In the genomic region with DNA sequence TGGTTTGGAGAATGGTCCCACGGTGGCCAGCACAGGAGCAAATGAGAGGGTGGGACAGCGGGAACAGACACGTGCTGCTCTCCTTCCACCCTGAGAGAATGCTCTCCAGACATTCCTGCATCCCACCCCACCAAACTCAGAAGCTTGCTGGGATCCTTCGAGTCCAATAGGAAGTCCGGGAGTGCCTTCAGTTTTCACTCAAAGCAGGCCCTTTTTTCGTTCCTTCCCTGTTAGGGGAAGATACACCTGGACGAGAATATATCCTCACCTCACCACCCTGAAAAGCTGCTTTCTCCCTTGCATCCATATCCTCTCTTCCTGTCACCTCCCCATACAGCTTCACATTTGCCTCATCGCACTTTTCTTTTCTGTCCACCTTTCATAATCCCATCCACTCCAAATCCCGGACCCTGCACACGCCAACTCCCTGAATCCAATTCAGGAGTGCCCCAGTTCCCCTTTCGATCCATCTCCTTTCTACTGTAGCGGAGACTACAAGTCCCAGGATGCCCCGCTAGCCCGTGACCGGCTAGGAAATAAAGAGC, we compare ENCODE assay signal across 8 cellular contexts. TPM values are rescaled to one million over a fixed set of nuclear protein-coding genes. Genes with fewer than 3 reads are reported as not detected.
DNase-seq lines count a peak whose midpoint lies in the region; ATAC-seq and TF ChIP-seq lines count a peak whose summit lies in the region.

No MANE protein-coding gene starts in this region.

- intact Hi-C loops in activated CD8-positive, alpha-beta T cell treated with anti-CD3 and anti-CD28 coated beads for 36 hours (cut with micrococcal nuclease): no loop called here
- intact Hi-C loops in thyroid gland (cut with DNase I): no loop called here

- POLR2A ChIA-PET in activated CD8-positive, alpha-beta T cell treated with anti-CD3 and anti-CD28 coated beads for 36 hours (lab: Charles Lee): interaction anchor here (0.7 to 4.7 kb wide), 8 partner anchors 10 to 163 kb away, joined by 3 to 30 read pairs (median 4); partner anchors contain the start of gene ARHGEF40

- H3K9me3 Mint-ChIP-seq in activated T-cell treated with anti-CD3 and anti-CD28 coated beads, Interleukin-2, amount 50 U/mL, for 4 hours: no peaks in the 10 kb centered on the region
- no peaks in the 10 kb centered on the region for H3K9me3 Mint-ChIP-seq in activated CD8-positive, alpha-beta T cell treated with anti-CD3 and anti-CD28 coated beads for 36 hours
- no peaks in the 10 kb centered on the region for H3K9me3 Mint-ChIP-seq in immature natural killer cell

- peaks cover 18 to 46% of the 10 kb centered on the region in 2 donors for H3K4me1 ChIP-seq in thyroid gland

- H3K27me3 Mint-ChIP-seq in activated T-cell treated with anti-CD3 and anti-CD28 coated beads, Interleukin-2, amount 50 U/mL, for 4 hours (ENCODE audit: low read depth): peaks cover 2% of the 10 kb centered on the region
- no peaks in the 10 kb centered on the region for H3K27me3 Mint-ChIP-seq in activated CD8-positive, alpha-beta T cell treated with anti-CD3 and anti-CD28 coated beads for 36 hours
- H3K27me3 Mint-ChIP-seq in immature natural killer cell (ENCODE audit: low read depth in 3 of 3): peaks cover 3 to 5% (median 3%) of the 10 kb centered on the region in 3 donors

- H3K4me3 Mint-ChIP-seq in activated T-cell treated with anti-CD3 and anti-CD28 coated beads, Interleukin-2, amount 50 U/mL, for 4 hours: peak overlapping the region; percentile 80
- peak overlapping the region; percentile 80 for H3K4me3 Mint-ChIP-seq in activated CD8-positive, alpha-beta T cell treated with anti-CD3 and anti-CD28 coated beads for 36 hours
- peak overlapping the region; percentile 82 to 94 (median 88) for H3K4me3 Mint-ChIP-seq in immature natural killer cell

- TF ChIP-seq CTCF in activated CD8-positive, alpha-beta T cell treated with anti-CD3 and anti-CD28 coated beads for 36 hours (IDR thresholded peaks at IDR 0.05): no peak
- TF ChIP-seq CTCF in thyroid gland (IDR thresholded peaks at IDR 0.05): no peak

- TF ChIP-seq POLR2A in thyroid gland (IDR thresholded peaks at IDR 0.05): no peak

- peak overlapping the region; percentile 90 for H3K27ac Mint-ChIP-seq in activated CD8-positive, alpha-beta T cell treated with anti-CD3 and anti-CD28 coated beads for 36 hours
- H3K27ac Mint-ChIP-seq in immature natural killer cell: peak overlapping the region; percentile 77 to 97 (median 94)

- H3K27ac ChIP-seq in thyroid gland: peak overlapping the region; percentile 89 to 98 (median 95)

- CTCF ChIA-PET in activated CD8-positive, alpha-beta T cell treated with anti-CD3 and anti-CD28 coated beads for 36 hours (lab: Charles Lee): interaction anchor here (0.9 to 13.2 kb wide), 16 partner anchors 9 to 642 kb away, joined by 3 to 267 read pairs (median 10); partner anchors contain the start of genes ARHGEF40 and PIP4P1

- peaks cover 33% of the 10 kb centered on the region for H3K4me1 Mint-ChIP-seq in activated T-cell treated with anti-CD3 and anti-CD28 coated beads, Interleukin-2, amount 50 U/mL, for 4 hours (ENCODE audit: low read depth)
- H3K4me1 Mint-ChIP-seq in activated CD8-positive, alpha-beta T cell treated with anti-CD3 and anti-CD28 coated beads for 36 hours (ENCODE audit: low read depth): peaks cover 39% of the 10 kb centered on the region
- H3K4me1 Mint-ChIP-seq in immature natural killer cell: peaks cover 32 to 35% of the 10 kb centered on the region in 2 donors

- no peak for DNase-seq in activated T-cell treated with anti-CD3 and anti-CD28 coated beads, Interleukin-2, amount 50 U/mL, for 4 hours
- DNase-seq in activated T-cell treated with anti-CD3 and anti-CD28 coated beads, Interleukin-2, amount 50 U/mL, for 1 hour: no peak
- DNase-seq in activated CD8-positive, alpha-beta T cell treated with anti-CD3 and anti-CD28 coated beads for 36 hours: no peak
- DNase-seq in immature natural killer cell: no peak
- no peak for DNase-seq in thyroid gland
- DNase-seq in NCI-H526 (lab: John Stamatoyannopoulos, UW): no peak
- DNase-seq in C1 segment of cervical spinal cord (lab: John Stamatoyannopoulos, UW): no peak
- DNase-seq in ureter (ENCODE audit: low spot score): no peak

- no peaks in the 10 kb centered on the region for H3K27me3 ChIP-seq in thyroid gland

- ATAC-seq in activated T-cell treated with anti-CD3 and anti-CD28 coated beads, Interleukin-2, amount 50 U/mL, for 4 hours: no peak
- no peak for ATAC-seq in activated CD8-positive, alpha-beta T cell treated with anti-CD3 and anti-CD28 coated beads for 36 hours

- no peaks in the 10 kb centered on the region for H3K36me3 Mint-ChIP-seq in activated T-cell treated with anti-CD3 and anti-CD28 coated beads, Interleukin-2, amount 50 U/mL, for 4 hours (ENCODE audit: insufficient read depth)
- H3K36me3 Mint-ChIP-seq in activated CD8-positive, alpha-beta T cell treated with anti-CD3 and anti-CD28 coated beads for 36 hours (ENCODE audit: low read depth): no peaks in the 10 kb centered on the region
- no peaks in the 10 kb centered on the region for H3K36me3 Mint-ChIP-seq in immature natural killer cell

- WGBS in thyroid gland, 2 donors: 1% methylated on average over 15 of the region's 15 CpGs

- H3K36me3 ChIP-seq in thyroid gland: no peaks in the 10 kb centered on the region

- H3K9me3 ChIP-seq in thyroid gland: no peaks in the 10 kb centered on the region

- peak overlapping the region in 1 of 3 donors; percentile 61 for H3K4me3 ChIP-seq in thyroid gland (replicated peaks in 1 of 3)

RNA-seq across cellular contexts. Expression of gene TMEM253, which starts 2.4 kb away (rescaled TPM):
- total RNA-seq in activated T-cell treated with anti-CD3 and anti-CD28 coated beads, Interleukin-2, amount 50 U/mL, for 4 hours: not detected
- not detected for total RNA-seq in activated CD8-positive, alpha-beta T cell treated with anti-CD3 and anti-CD28 coated beads for 36 hours
- polyA plus RNA-seq in immature natural killer cell: not detected
- total RNA-seq in thyroid gland (1 to 10 TPM in 2 of 4 donors, under 1 TPM in 1, not detected in 1; 0.81 to 3.1 (median 2.8) TPM), ureter (1.6 TPM)

RNA-seq across cellular contexts. Expression of gene ZNF219, which starts 4.8 kb away (rescaled TPM):
- total RNA-seq in activated T-cell treated with anti-CD3 and anti-CD28 coated beads, Interleukin-2, amount 50 U/mL, for 4 hours: 1 to 10 TPM; 5.5 to 7.0 (median 6.5) TPM
- 1 to 10 TPM; 7.2 to 8.2 TPM for total RNA-seq in activated CD8-positive, alpha-beta T cell treated with anti-CD3 and anti-CD28 coated beads for 36 hours
- 1 to 10 TPM in 2 of 3 donors, under 1 TPM in 1; 0.88 to 3.3 (median 1.8) TPM for polyA plus RNA-seq in immature natural killer cell
- total RNA-seq in thyroid gland: 10 to 100 TPM; 53.6 to 82.7 (median 67.3) TPM
- 47.2 TPM for total RNA-seq in ureter

RNA-seq across cellular contexts. Expression of gene ARHGEF40, which starts 33.1 kb away (rescaled TPM):
- total RNA-seq in activated T-cell treated with anti-CD3 and anti-CD28 coated beads, Interleukin-2, amount 50 U/mL, for 4 hours: under 1 TPM; 0.11 to 0.35 (median 0.23) TPM
- under 1 TPM; 0.18 to 0.23 TPM for total RNA-seq in activated CD8-positive, alpha-beta T cell treated with anti-CD3 and anti-CD28 coated beads for 36 hours
- polyA plus RNA-seq in immature natural killer cell: under 1 TPM in 2 of 3 donors, not detected in 1; 0.23 to 0.35 TPM
- total RNA-seq in thyroid gland (10 to 100 TPM; 28.1 to 44.8 (median 43.4) TPM), ureter (41.2 TPM)

RNA-seq across cellular contexts. Expression of gene RNASE8, which starts 45.6 kb away (rescaled TPM):
- not detected for total RNA-seq in activated T-cell treated with anti-CD3 and anti-CD28 coated beads, Interleukin-2, amount 50 U/mL, for 4 hours
- total RNA-seq in activated CD8-positive, alpha-beta T cell treated with anti-CD3 and anti-CD28 coated beads for 36 hours: not detected
- not detected for polyA plus RNA-seq in immature natural killer cell
- total RNA-seq in thyroid gland (not detected), ureter (not detected)

RNA-seq across cellular contexts. Expression of gene OR5AU1, which starts 52.6 kb away (rescaled TPM):
- total RNA-seq in activated T-cell treated with anti-CD3 and anti-CD28 coated beads, Interleukin-2, amount 50 U/mL, for 4 hours: not detected
- under 1 TPM in 1 of 2 experiments, not detected in 1; 0.07 TPM for total RNA-seq in activated CD8-positive, alpha-beta T cell treated with anti-CD3 and anti-CD28 coated beads for 36 hours
- polyA plus RNA-seq in immature natural killer cell: not detected
- total RNA-seq in thyroid gland (not detected), ureter (not detected)

Comparison
In these comparisons a context has a peak if more than half of its experiments do, and no peak if none do; other contexts are left out.
1. RNA of gene ARHGEF40, which starts 33.1 kb away (total RNA-seq): 28.1 to 44.8 TPM in thyroid gland and 41.2 TPM in ureter (single experiment); 0.11 to 0.35 TPM in activated T-cell treated with anti-CD3 and anti-CD28 coated beads, Interleukin-2, amount 50 U/mL, for 4 hours and 0.18 to 0.23 TPM in activated CD8-positive, alpha-beta T cell treated with anti-CD3 and anti-CD28 coated beads for 36 hours; every median in the first group is over 10 times any median in the second.
2. Peak in every context shown above with its lines, with median percentiles within 50 percentile points of each other: H3K4me3 Mint-ChIP-seq.